ENCODE assay signal across 23 cellular contexts in the genomic region with DNA sequence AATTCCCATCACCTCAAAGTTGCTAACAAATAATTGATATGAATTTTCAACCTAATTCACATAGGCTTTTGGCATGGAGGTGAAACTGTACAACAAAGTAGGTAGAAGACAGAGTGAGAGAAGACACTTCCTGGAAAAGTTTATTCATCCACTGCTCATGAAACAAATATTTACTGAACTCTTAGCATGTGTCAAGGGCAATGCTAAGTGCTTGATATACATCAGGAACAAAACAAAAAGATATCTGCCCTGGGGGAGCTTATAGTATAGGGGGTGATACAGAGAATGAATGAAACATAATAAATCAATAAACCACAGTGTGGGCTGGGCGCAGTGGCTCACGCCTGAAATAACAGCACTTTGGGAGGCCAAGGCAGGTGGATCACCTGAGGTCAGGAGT.
"Had no signal": no experiment of that assay in that cellular context is flagged by ENCODE, and none has a peak within 500 bp of the region (broad histone marks: within the 10 kb centered on the region; RNA-seq: fewer than 3 reads in every experiment).

No MANE protein-coding gene starts in this region.

- H3K4me3 ChIP-seq: MG63, Peyer's patch, SJCRH30 had no signal

- H3K27ac ChIP-seq: Peyer's patch, SJCRH30 had no signal

- H3K36me3 ChIP-seq: MG63, Peyer's patch, SJCRH30 had no signal

- DNase-seq: IMR-90, Karpas-422, KG1, MG63, NCI-H1092, NCI-H1105 treated with DMSO at 0.1 percent for 48 hours, NCI-H1417 treated with DMSO at 0.1 percent for 48 hours, NCI-H146, NCI-H1694 treated with DMSO at 0.1 percent for 48 hours, NCI-H1930, NCI-H2081, NCI-H2107, NCI-H2227 treated with DMSO at 0.1 percent for 48 hours, NCI-H446 treated with DMSO at 0.1 percent for 48 hours, NCI-H524 treated with DMSO at 0.1 percent for 48 hours, NCI-H69, NCI-H774, Peyer's patch, SHP77 treated with DMSO at 0.1 percent for 48 hours, SJCRH30, T-helper 1 cell had no signal

- H3K27me3 ChIP-seq: MG63, Peyer's patch, SJCRH30 had no signal

- H3K4me1 ChIP-seq: Peyer's patch had no signal

- ATAC-seq: Right ventricle myocardium inferior, SK-N-SH treated with all-trans-retinoic acid at 6 μM for 48 hours had no signal

- H3K9me3 ChIP-seq: MG63, Peyer's patch, SJCRH30 had no signal
